1 cellular context compared by ENCODE assay signal in the genomic region with DNA sequence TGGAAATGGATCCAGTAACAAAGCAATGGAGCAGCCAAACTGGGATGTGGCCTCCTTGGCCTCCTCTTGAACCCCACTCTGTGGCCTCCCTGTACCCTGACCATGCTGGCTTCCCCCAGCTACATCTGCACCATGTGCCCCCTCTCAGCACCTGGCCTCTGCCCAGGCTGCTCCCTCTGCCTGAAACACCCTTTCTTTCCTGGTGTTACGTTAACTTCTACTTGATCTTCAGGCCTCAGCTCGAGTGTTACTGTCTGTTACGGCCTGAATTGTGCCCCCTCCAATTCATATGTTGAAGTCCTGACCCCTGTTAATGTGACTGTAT.
A peak's percentile ranks its signal among the peaks of the same experiment; 100 is the strongest.
TF ChIP-seq lines count a peak whose summit lies in the region.

No MANE protein-coding gene starts in this region.

TF ChIP-seq in HepG2, 621 proteins besides CTCF, POLR2A, EP300 and RAD21 (continued from another document and continues in another):
- TF ChIP-seq ZNF383 (CRISPR knock-in tag; IDR thresholded peaks at IDR 0.05; ENCODE audit: borderline replicate concordance) (no peak), RFXANK (CRISPR knock-in tag; IDR thresholded peaks at IDR 0.05) (no peak), ATRX (CRISPR knock-in tag; IDR thresholded peaks at IDR 0.05; ENCODE audit: borderline replicate concordance) (no peak), DMAP1 (CRISPR knock-in tag; IDR thresholded peaks at IDR 0.05) (no peak), KMT2B (CRISPR knock-in tag; IDR thresholded peaks at IDR 0.05) (no peak), PHF21A (CRISPR knock-in tag; IDR thresholded peaks at IDR 0.05) (no peak), ZNF768 (CRISPR knock-in tag; IDR thresholded peaks at IDR 0.05) (no peak), ZNF546 (CRISPR knock-in tag; conservative IDR thresholded peaks at IDR 0.05) (no peak), RXRB (CRISPR knock-in tag; IDR thresholded peaks at IDR 0.05; ENCODE audit: borderline replicate concordance) (no peak), ZNF496 (CRISPR knock-in tag; IDR thresholded peaks at IDR 0.05; ENCODE audit: insufficient replicate concordance) (no peak), ZNF747 (CRISPR knock-in tag; IDR thresholded peaks at IDR 0.05; ENCODE audit: borderline replicate concordance) (no peak), ZNF468 (CRISPR knock-in tag; IDR thresholded peaks at IDR 0.05) (no peak), JUND (CRISPR knock-in tag; IDR thresholded peaks at IDR 0.05) (no peak), ZFP37 (CRISPR knock-in tag; IDR thresholded peaks at IDR 0.05; ENCODE audit: borderline replicate concordance) (no peak), NFKBIZ (CRISPR knock-in tag; IDR thresholded peaks at IDR 0.05) (no peak), FOXK2 (IDR thresholded peaks at IDR 0.05) (no peak), SMYD3 (CRISPR knock-in tag; IDR thresholded peaks at IDR 0.05) (no peak), FLYWCH1 (CRISPR knock-in tag; IDR thresholded peaks at IDR 0.05) (0 out of 2 replicates have a peak, but pooled peaks have one; percentile 69), PHF20 (CRISPR knock-in tag; IDR thresholded peaks at IDR 0.05) (peak; percentile 15; the same call in 1 of the 2 replicates), MIER3 (CRISPR knock-in tag; IDR thresholded peaks at IDR 0.05; ENCODE audit: borderline replicate concordance) (0 out of 2 replicates have a peak, but pooled peaks have one; percentile 60), TOE1 (CRISPR knock-in tag; IDR thresholded peaks at IDR 0.05) (no peak), GTF2F1 (IDR thresholded peaks at IDR 0.05; ENCODE audit: low read length) (no peak), MAZ (IDR thresholded peaks at IDR 0.05; ENCODE audit: borderline replicate concordance, low read depth, low read length) (no peak), MAZ (CRISPR knock-in tag; IDR thresholded peaks at IDR 0.05; ENCODE audit: low read depth) (no peak), ZNF660 (CRISPR knock-in tag; IDR thresholded peaks at IDR 0.05; ENCODE audit: borderline replicate concordance, low read depth) (no peak), CCAR2 (optimal IDR thresholded peaks at IDR 0.05; ENCODE audit: low read depth, low read length) (no peak), HNRNPL (IDR thresholded peaks at IDR 0.05; ENCODE audit: low read depth, low read length) (no peak), ARNTL (CRISPR knock-in tag; IDR thresholded peaks at IDR 0.05) (no peak), ATF7-NPFF (CRISPR knock-in tag; IDR thresholded peaks at IDR 0.05; ENCODE audit: low read depth) (no peak), PAF1 (CRISPR knock-in tag; IDR thresholded peaks at IDR 0.05) (no peak), DNMT1 (CRISPR knock-in tag; IDR thresholded peaks at IDR 0.05) (no peak), ZNF44 (CRISPR knock-in tag; IDR thresholded peaks at IDR 0.05) (no peak), KDM6A (CRISPR knock-in tag; IDR thresholded peaks at IDR 0.05; ENCODE audit: low read depth) (no peak), GATA4 (IDR thresholded peaks at IDR 0.05; ENCODE audit: borderline replicate concordance, low read depth) (no peak), ZSCAN30 (CRISPR knock-in tag; IDR thresholded peaks at IDR 0.05) (no peak), GTF3A (CRISPR knock-in tag; conservative IDR thresholded peaks at IDR 0.05) (no peak), ZNF674 (CRISPR knock-in tag; IDR thresholded peaks at IDR 0.05; ENCODE audit: low read depth) (0 out of 2 replicates have a peak, but pooled peaks have one; percentile 38), HIVEP1 (CRISPR knock-in tag; IDR thresholded peaks at IDR 0.05) (no peak), ZNF331 (CRISPR knock-in tag; IDR thresholded peaks at IDR 0.05) (no peak), SP4 (CRISPR knock-in tag; IDR thresholded peaks at IDR 0.05) (peak; percentile 54; the same call in 1 of the 2 replicates), RFX5 (IDR thresholded peaks at IDR 0.05; ENCODE audit: low read depth, low read length) (no peak), FOXP1 (IDR thresholded peaks at IDR 0.05) (no peak), FOXP1 (CRISPR knock-in tag; IDR thresholded peaks at IDR 0.05) (no peak)
- TF ChIP-seq, protein P1, sequence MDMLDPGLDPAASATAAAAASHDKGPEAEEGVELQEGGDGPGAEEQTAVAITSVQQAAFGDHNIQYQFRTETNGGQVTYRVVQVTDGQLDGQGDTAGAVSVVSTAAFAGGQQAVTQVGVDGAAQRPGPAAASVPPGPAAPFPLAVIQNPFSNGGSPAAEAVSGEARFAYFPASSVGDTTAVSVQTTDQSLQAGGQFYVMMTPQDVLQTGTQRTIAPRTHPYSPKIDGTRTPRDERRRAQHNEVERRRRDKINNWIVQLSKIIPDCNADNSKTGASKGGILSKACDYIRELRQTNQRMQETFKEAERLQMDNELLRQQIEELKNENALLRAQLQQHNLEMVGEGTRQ (IDR thresholded peaks at IDR 0.05; ENCODE audit: low read depth, low read length) = no peak
- TF ChIP-seq, protein P1 (CRISPR knock-in tag; IDR thresholded peaks at IDR 0.05; ENCODE audit: borderline replicate concordance) = peak; percentile 44; the same call in 1 of the 2 replicates
- TF ChIP-seq, protein P2, sequence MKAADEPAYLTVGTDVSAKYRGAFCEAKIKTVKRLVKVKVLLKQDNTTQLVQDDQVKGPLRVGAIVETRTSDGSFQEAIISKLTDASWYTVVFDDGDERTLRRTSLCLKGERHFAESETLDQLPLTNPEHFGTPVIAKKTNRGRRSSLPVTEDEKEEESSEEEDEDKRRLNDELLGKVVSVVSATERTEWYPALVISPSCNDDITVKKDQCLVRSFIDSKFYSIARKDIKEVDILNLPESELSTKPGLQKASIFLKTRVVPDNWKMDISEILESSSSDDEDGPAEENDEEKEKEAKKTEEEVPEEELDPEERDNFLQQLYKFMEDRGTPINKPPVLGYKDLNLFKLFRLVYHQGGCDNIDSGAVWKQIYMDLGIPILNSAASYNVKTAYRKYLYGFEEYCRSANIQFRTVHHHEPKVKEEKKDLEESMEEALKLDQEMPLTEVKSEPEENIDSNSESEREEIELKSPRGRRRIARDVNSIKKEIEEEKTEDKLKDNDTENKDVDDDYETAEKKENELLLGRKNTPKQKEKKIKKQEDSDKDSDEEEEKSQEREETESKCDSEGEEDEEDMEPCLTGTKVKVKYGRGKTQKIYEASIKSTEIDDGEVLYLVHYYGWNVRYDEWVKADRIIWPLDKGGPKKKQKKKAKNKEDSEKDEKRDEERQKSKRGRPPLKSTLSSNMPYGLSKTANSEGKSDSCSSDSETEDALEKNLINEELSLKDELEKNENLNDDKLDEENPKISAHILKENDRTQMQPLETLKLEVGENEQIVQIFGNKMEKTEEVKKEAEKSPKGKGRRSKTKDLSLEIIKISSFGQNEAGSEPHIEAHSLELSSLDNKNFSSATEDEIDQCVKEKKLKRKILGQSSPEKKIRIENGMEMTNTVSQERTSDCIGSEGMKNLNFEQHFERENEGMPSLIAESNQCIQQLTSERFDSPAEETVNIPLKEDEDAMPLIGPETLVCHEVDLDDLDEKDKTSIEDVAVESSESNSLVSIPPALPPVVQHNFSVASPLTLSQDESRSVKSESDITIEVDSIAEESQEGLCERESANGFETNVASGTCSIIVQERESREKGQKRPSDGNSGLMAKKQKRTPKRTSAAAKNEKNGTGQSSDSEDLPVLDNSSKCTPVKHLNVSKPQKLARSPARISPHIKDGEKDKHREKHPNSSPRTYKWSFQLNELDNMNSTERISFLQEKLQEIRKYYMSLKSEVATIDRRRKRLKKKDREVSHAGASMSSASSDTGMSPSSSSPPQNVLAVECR (CRISPR knock-in tag; IDR thresholded peaks at IDR 0.05; ENCODE audit: borderline replicate concordance) = no peak
- TF ChIP-seq, protein P3, sequence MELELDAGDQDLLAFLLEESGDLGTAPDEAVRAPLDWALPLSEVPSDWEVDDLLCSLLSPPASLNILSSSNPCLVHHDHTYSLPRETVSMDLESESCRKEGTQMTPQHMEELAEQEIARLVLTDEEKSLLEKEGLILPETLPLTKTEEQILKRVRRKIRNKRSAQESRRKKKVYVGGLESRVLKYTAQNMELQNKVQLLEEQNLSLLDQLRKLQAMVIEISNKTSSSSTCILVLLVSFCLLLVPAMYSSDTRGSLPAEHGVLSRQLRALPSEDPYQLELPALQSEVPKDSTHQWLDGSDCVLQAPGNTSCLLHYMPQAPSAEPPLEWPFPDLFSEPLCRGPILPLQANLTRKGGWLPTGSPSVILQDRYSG (CRISPR knock-in tag; IDR thresholded peaks at IDR 0.05) = no peak
- TF ChIP-seq, protein P4, sequence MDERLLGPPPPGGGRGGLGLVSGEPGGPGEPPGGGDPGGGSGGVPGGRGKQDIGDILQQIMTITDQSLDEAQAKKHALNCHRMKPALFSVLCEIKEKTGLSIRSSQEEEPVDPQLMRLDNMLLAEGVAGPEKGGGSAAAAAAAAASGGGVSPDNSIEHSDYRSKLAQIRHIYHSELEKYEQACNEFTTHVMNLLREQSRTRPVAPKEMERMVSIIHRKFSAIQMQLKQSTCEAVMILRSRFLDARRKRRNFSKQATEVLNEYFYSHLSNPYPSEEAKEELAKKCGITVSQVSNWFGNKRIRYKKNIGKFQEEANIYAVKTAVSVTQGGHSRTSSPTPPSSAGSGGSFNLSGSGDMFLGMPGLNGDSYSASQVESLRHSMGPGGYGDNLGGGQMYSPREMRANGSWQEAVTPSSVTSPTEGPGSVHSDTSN (CRISPR knock-in tag; IDR thresholded peaks at IDR 0.05) = no peak
- TF ChIP-seq, protein P5, sequence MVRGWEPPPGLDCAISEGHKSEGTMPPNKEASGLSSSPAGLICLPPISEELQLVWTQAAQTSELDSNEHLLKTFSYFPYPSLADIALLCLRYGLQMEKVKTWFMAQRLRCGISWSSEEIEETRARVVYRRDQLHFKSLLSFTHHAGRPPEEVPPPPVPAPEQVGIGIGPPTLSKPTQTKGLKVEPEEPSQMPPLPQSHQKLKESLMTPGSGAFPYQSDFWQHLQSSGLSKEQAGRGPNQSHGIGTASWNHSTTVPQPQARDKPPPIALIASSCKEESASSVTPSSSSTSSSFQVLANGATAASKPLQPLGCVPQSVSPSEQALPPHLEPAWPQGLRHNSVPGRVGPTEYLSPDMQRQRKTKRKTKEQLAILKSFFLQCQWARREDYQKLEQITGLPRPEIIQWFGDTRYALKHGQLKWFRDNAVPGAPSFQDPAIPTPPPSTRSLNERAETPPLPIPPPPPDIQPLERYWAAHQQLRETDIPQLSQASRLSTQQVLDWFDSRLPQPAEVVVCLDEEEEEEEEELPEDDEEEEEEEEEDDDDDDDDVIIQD (CRISPR knock-in tag; IDR thresholded peaks at IDR 0.05; ENCODE audit: low read depth) = 0 out of 2 replicates have a peak, but pooled peaks have one; percentile 7
- TF ChIP-seq, protein P6, sequence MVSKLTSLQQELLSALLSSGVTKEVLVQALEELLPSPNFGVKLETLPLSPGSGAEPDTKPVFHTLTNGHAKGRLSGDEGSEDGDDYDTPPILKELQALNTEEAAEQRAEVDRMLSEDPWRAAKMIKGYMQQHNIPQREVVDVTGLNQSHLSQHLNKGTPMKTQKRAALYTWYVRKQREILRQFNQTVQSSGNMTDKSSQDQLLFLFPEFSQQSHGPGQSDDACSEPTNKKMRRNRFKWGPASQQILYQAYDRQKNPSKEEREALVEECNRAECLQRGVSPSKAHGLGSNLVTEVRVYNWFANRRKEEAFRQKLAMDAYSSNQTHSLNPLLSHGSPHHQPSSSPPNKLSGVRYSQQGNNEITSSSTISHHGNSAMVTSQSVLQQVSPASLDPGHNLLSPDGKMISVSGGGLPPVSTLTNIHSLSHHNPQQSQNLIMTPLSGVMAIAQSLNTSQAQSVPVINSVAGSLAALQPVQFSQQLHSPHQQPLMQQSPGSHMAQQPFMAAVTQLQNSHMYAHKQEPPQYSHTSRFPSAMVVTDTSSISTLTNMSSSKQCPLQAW (CRISPR knock-in tag; IDR thresholded peaks at IDR 0.05) = no peak
- TF ChIP-seq, protein P7, sequence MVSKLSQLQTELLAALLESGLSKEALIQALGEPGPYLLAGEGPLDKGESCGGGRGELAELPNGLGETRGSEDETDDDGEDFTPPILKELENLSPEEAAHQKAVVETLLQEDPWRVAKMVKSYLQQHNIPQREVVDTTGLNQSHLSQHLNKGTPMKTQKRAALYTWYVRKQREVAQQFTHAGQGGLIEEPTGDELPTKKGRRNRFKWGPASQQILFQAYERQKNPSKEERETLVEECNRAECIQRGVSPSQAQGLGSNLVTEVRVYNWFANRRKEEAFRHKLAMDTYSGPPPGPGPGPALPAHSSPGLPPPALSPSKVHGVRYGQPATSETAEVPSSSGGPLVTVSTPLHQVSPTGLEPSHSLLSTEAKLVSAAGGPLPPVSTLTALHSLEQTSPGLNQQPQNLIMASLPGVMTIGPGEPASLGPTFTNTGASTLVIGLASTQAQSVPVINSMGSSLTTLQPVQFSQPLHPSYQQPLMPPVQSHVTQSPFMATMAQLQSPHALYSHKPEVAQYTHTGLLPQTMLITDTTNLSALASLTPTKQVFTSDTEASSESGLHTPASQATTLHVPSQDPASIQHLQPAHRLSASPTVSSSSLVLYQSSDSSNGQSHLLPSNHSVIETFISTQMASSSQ (IDR thresholded peaks at IDR 0.05; ENCODE audit: low read depth) = no peak
- TF ChIP-seq, protein P7 (CRISPR knock-in tag; IDR thresholded peaks at IDR 0.05; ENCODE audit: borderline replicate concordance) = no peak
- TF ChIP-seq, protein P8, sequence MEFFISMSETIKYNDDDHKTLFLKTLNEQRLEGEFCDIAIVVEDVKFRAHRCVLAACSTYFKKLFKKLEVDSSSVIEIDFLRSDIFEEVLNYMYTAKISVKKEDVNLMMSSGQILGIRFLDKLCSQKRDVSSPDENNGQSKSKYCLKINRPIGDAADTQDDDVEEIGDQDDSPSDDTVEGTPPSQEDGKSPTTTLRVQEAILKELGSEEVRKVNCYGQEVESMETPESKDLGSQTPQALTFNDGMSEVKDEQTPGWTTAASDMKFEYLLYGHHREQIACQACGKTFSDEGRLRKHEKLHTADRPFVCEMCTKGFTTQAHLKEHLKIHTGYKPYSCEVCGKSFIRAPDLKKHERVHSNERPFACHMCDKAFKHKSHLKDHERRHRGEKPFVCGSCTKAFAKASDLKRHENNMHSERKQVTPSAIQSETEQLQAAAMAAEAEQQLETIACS (CRISPR knock-in tag; IDR thresholded peaks at IDR 0.05) = no peak
- TF ChIP-seq, protein P9, sequence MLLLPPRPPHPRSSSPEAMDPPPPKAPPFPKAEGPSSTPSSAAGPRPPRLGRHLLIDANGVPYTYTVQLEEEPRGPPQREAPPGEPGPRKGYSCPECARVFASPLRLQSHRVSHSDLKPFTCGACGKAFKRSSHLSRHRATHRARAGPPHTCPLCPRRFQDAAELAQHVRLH (CRISPR knock-in tag; IDR thresholded peaks at IDR 0.05; ENCODE audit: borderline replicate concordance, low read depth) = no peak
